ENCODE assay signal across 27 cellular contexts in genomic region chr11:1650918-1651262, GRCh38. TPM values are rescaled to one million over a fixed set of nuclear protein-coding genes. Genes with fewer than 3 reads are reported as not detected.
"Had no signal": no experiment of that assay in that cellular context is flagged by ENCODE, and none has a peak within 500 bp of the region (broad histone marks: within the 10 kb centered on the region; RNA-seq: fewer than 3 reads in every experiment).

No MANE protein-coding gene starts in this region.

- H3K4me1 Mint-ChIP-seq: stimulated activated naive CD8-positive, alpha-beta T cell treated with anti-CD3 and anti-CD28 coated beads, Interleukin-15, amount 100 ng/mL, for 72 hours had no signal

- H3K4me2 ChIP-seq: hepatocyte had no signal

- H3K27me3 ChIP-seq: hepatocyte, ovary, testis, upper lobe of right lung, vagina had no signal

- H3K36me3 Mint-ChIP-seq: naive thymus-derived CD8-positive, alpha-beta T cell; stimulated activated naive B cell treated with anti-CD40 and anti-IgM and Interleukin-4, amounts not matched to agents 10 μg/mL and 1 μg/mL and 100 μg/mL, for 72 hours had no signal

- H3K4me3 ChIP-seq: coronary artery, hepatocyte, mucosa of descending colon, ovary, testis, tibial nerve, upper lobe of right lung, vagina had no signal

- ATAC-seq: left colon; mucosa of descending colon; naive thymus-derived CD8-positive, alpha-beta T cell; right cardiac atrium; stimulated activated naive B cell treated with anti-CD40 and anti-IgM and Interleukin-4, amounts not matched to agents 10 μg/mL and 1 μg/mL and 100 μg/mL, for 72 hours; stimulated activated naive CD8-positive, alpha-beta T cell treated with anti-CD3 and anti-CD28 coated beads, Interleukin-15, amount 100 ng/mL, for 72 hours; upper lobe of right lung had no signal

- H3K9me3 Mint-ChIP-seq: naive thymus-derived CD8-positive, alpha-beta T cell; stimulated activated naive B cell treated with anti-CD40 and anti-IgM and Interleukin-4, amounts not matched to agents 10 μg/mL and 1 μg/mL and 100 μg/mL, for 72 hours; stimulated activated naive CD8-positive, alpha-beta T cell treated with anti-CD3 and anti-CD28 coated beads, Interleukin-15, amount 100 ng/mL, for 72 hours had no signal

- H3K27ac Mint-ChIP-seq: stimulated activated naive B cell treated with anti-CD40 and anti-IgM and Interleukin-4, amounts not matched to agents 10 μg/mL and 1 μg/mL and 100 μg/mL, for 72 hours; stimulated activated naive CD8-positive, alpha-beta T cell treated with anti-CD3 and anti-CD28 coated beads, Interleukin-15, amount 100 ng/mL, for 72 hours had no signal

- H3K4me3 Mint-ChIP-seq: naive thymus-derived CD8-positive, alpha-beta T cell; stimulated activated naive B cell treated with anti-CD40 and anti-IgM and Interleukin-4, amounts not matched to agents 10 μg/mL and 1 μg/mL and 100 μg/mL, for 72 hours; stimulated activated naive CD8-positive, alpha-beta T cell treated with anti-CD3 and anti-CD28 coated beads, Interleukin-15, amount 100 ng/mL, for 72 hours had no signal

- H3K27ac ChIP-seq: coronary artery, hepatocyte, ovary, testis, tibial nerve, upper lobe of right lung, vagina had no signal

- DNase-seq: effector CD8-positive, alpha-beta T cell; foreskin melanocyte; left colon; naive thymus-derived CD8-positive, alpha-beta T cell; stimulated activated CD4-positive, alpha-beta T cell treated with anti-CD3 and anti-CD28 coated beads, Interleukin-15, amount 100 ng/mL, for 24 hours; stimulated activated CD4-positive, alpha-beta T cell treated with anti-CD3 and anti-CD28 coated beads, Interleukin-1b, Interleukin-23, amount 100 ng/mL, for 48 hours; stimulated activated CD4-positive, alpha-beta T cell treated with anti-CD3 and anti-CD28 coated beads, Interleukin-4, amount 100 ng/mL, for 4 hours; stimulated activated naive B cell treated with anti-CD40 and anti-IgM and Interleukin-4, amounts not matched to agents 10 μg/mL and 1 μg/mL and 100 μg/mL, for 72 hours; stimulated activated naive CD8-positive, alpha-beta T cell treated with anti-CD3 and anti-CD28 coated beads, Interleukin-15, amount 100 ng/mL, for 72 hours; testis had no signal

- H3K9me3 ChIP-seq: mucosa of descending colon, ovary, testis, tibial nerve, upper lobe of right lung, vagina had no signal

- H3K36me3 ChIP-seq: ovary, tibial nerve, upper lobe of right lung, vagina had no signal

- H3K79me2 ChIP-seq: hepatocyte had no signal

- H2AFZ ChIP-seq: hepatocyte had no signal

- H3K4me1 ChIP-seq: testis had no signal

RNA-seq across cellular contexts. Expression of gene KRTAP5-5, which starts 21.3 kb away (rescaled TPM):
- total RNA-seq: dermis microvascular lymphatic vessel endothelial cell; hepatocyte; kidney epithelial cell; liver; lung microvascular endothelial cell; mesenteric fat pad; naive thymus-derived CD8-positive, alpha-beta T cell; ovary; posterior vena cava; right cardiac atrium; subcutaneous adipose tissue; testis; tibial nerve; upper lobe of right lung; vagina had no signal
- polyA plus RNA-seq: esophagus; liver; naive thymus-derived CD8-positive, alpha-beta T cell; neural cell; ovary; right cardiac atrium had no signal

RNA-seq across cellular contexts. Expression of gene KRTAP5-4, which starts 29.0 kb away (rescaled TPM):
- total RNA-seq: dermis microvascular lymphatic vessel endothelial cell; hepatocyte; kidney epithelial cell; left colon; liver; lung microvascular endothelial cell; mesenteric fat pad; mucosa of descending colon; naive thymus-derived CD8-positive, alpha-beta T cell; ovary; posterior vena cava; right cardiac atrium; subcutaneous adipose tissue; testis; tibial nerve; upper lobe of right lung; vagina had no signal
- polyA plus RNA-seq: esophagus; hepatocyte; liver; naive thymus-derived CD8-positive, alpha-beta T cell; neural cell; ovary; right cardiac atrium had no signal

RNA-seq across cellular contexts. Expression of gene KRTAP5-3, which starts 42.6 kb away (rescaled TPM):
- total RNA-seq: dermis microvascular lymphatic vessel endothelial cell; hepatocyte; kidney epithelial cell; left colon; liver; lung microvascular endothelial cell; mesenteric fat pad; mucosa of descending colon; naive thymus-derived CD8-positive, alpha-beta T cell; ovary; posterior vena cava; right cardiac atrium; subcutaneous adipose tissue; testis; tibial nerve; upper lobe of right lung; vagina had no signal
- polyA plus RNA-seq: esophagus; hepatocyte; liver; naive thymus-derived CD8-positive, alpha-beta T cell; neural cell; ovary; right cardiac atrium had no signal

RNA-seq across cellular contexts. Expression of gene KRTAP5-6, which starts 46.1 kb away (rescaled TPM):
- total RNA-seq: hepatocyte; kidney epithelial cell; left colon; lung microvascular endothelial cell; mesenteric fat pad; mucosa of descending colon; naive thymus-derived CD8-positive, alpha-beta T cell; ovary; posterior vena cava; right cardiac atrium; subcutaneous adipose tissue; testis; tibial nerve; upper lobe of right lung; vagina had no signal
- polyA plus RNA-seq: esophagus; hepatocyte; naive thymus-derived CD8-positive, alpha-beta T cell; neural cell; ovary; right cardiac atrium had no signal

RNA-seq across cellular contexts. Expression of gene KRTAP5-2, which starts 52.8 kb away (rescaled TPM):
- total RNA-seq: dermis microvascular lymphatic vessel endothelial cell; hepatocyte; kidney epithelial cell; left colon; liver; lung microvascular endothelial cell; mesenteric fat pad; mucosa of descending colon; naive thymus-derived CD8-positive, alpha-beta T cell; ovary; posterior vena cava; right cardiac atrium; subcutaneous adipose tissue; testis; tibial nerve; upper lobe of right lung; vagina had no signal
- polyA plus RNA-seq: esophagus; hepatocyte; naive thymus-derived CD8-positive, alpha-beta T cell; neural cell; ovary; right cardiac atrium had no signal
